In the genomic region with DNA sequence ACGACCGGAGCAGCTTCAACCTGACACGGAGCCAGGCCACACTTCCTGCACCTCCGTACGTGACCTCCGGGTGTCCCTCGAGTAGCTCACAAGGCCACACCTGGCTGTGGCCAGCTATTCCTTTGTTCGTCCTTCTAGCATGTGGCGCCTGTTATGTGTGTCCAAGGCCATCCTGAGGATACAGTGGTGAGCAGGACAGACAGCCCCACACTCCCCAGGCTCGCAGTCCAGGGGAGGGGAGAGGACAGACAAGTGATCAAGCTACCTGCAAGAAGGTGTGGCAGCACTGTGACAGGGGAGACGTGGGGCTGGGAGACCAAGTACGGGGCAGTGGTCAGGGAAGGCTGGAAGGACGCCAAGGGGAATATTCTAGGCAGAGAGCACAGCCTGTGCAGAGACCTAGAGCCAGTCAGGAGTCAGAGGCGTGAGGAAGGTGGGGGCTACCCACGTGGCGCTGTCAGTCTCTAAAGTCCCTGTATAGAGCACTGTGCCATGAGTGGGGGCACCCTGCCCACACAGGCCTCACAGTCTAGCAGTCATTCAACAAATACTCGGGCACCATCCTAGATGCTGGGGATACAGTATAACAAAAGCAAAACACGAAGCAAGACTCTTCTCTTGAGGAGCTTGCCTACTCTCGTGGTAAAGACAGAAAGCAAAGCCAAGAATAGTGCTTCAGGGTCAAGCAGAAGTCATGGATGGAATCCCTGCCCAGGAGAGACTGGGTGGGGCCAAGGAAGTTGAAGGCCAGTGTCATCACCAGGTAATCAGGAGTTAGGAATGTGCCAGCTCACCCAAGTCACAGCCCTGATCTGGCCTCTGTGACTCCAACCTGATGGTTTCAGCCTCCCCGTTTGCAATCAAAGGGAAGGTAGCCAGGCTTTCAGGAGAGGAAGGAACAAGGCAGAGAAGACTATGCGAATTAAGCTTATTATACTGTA, we compare ENCODE assay signal across 10 cellular contexts. TPM values are rescaled to one million over a fixed set of nuclear protein-coding genes. Genes with fewer than 3 reads are reported as not detected.
DNase-seq lines count a peak whose midpoint lies in the region; ATAC-seq and TF ChIP-seq lines count a peak whose summit lies in the region.
"Had no signal": no experiment of that assay in that cellular context is flagged by ENCODE, and none has a peak within 500 bp of the region (broad histone marks: within the 10 kb centered on the region; RNA-seq: fewer than 3 reads in every experiment).

No MANE protein-coding gene starts in this region.

- intact Hi-C loops in transverse colon (cut with DNase I; ENCODE audit: low total_unique reads) (no loop called here), testis (cut with DNase I; ENCODE audit: low total_unique reads) (no loop called here)

- no peaks in the 10 kb centered on the region for H3K27me3 ChIP-seq in hepatocyte
- no peaks in the 10 kb centered on the region for H3K27me3 ChIP-seq in transverse colon
- no peaks in the 10 kb centered on the region for H3K27me3 ChIP-seq in testis

- no peaks in the 10 kb centered on the region for H3K9me3 ChIP-seq in hepatocyte (ENCODE audit: low read depth)
- H3K9me3 ChIP-seq in transverse colon, result no peaks in the 10 kb centered on the region
- no peaks in the 10 kb centered on the region for H3K9me3 ChIP-seq in testis
- H3K9me3 ChIP-seq: psoas muscle had no signal

- no peaks in the 10 kb centered on the region for H3K9me2 ChIP-seq in hepatocyte (replicated peaks; ENCODE audit: insufficient read depth)

- H4K20me1 ChIP-seq in hepatocyte (ENCODE audit: insufficient read depth, poor library complexity, severe bottlenecking), result no peaks in the 10 kb centered on the region

- ATAC-seq in GM18867 (IDR thresholded peaks at IDR 0.05; ENCODE audit: unreplicated experiment), result no peak

- no peak overlapping the region for H2AFZ ChIP-seq in hepatocyte

- H3K4me3 ChIP-seq in hepatocyte (no peak overlapping the region), transverse colon (no peak overlapping the region), testis (no peak overlapping the region)
- H3K4me3 ChIP-seq: psoas muscle had no signal

- no peak for TF ChIP-seq EP300 in transverse colon (IDR thresholded peaks at IDR 0.05; ENCODE audit: low read depth)

- TF ChIP-seq CTCF in hepatocyte (IDR thresholded peaks at IDR 0.05; ENCODE audit: poor library complexity), result peak; percentile 6
- TF ChIP-seq CTCF in transverse colon (IDR thresholded peaks at IDR 0.05), result no peak
- no peak for TF ChIP-seq CTCF in testis (IDR thresholded peaks at IDR 0.05)

- no peak overlapping the region for H3K4me2 ChIP-seq in hepatocyte

- TF ChIP-seq POLR2A in transverse colon (IDR thresholded peaks at IDR 0.05), result no peak
- no peak for TF ChIP-seq POLR2A in testis (IDR thresholded peaks at IDR 0.05)

- peaks cover 10% of the 10 kb centered on the region for H3K4me1 ChIP-seq in hepatocyte (ENCODE audit: insufficient read depth)
- H3K4me1 ChIP-seq in transverse colon, result no peaks in the 10 kb centered on the region
- peaks cover 7% of the 10 kb centered on the region for H3K4me1 ChIP-seq in testis
- H3K4me1 ChIP-seq: psoas muscle had no signal

- WGBS in hepatocyte (ENCODE audit: low lambda C conversion rate, missing lambda C conversion rate), result 87% methylated on average over 20 of the region's 21 CpGs
- WGBS in transverse colon (ENCODE audit: low coverage in 1 of 2), 2 donors, result 63 to 87% methylated on average over 2 to 21 of the region's 21 CpGs
- 67 to 74% methylated on average over 16 to 21 of the region's 21 CpGs for WGBS in testis, 2 donors

- H3K27ac ChIP-seq in hepatocyte (peak overlapping the region; percentile 85), transverse colon (no peak overlapping the region), testis (no peak overlapping the region)
- H3K27ac ChIP-seq: psoas muscle had no signal

- H3K79me2 ChIP-seq in hepatocyte, result no peaks in the 10 kb centered on the region

- no peaks in the 10 kb centered on the region for H3K36me3 ChIP-seq in hepatocyte (replicated peaks; ENCODE audit: insufficient read depth, low read depth)
- no peaks in the 10 kb centered on the region for H3K36me3 ChIP-seq in transverse colon
- H3K36me3 ChIP-seq in testis (ENCODE audit: low read depth, missing control alignments), result no peaks in the 10 kb centered on the region

- in situ Hi-C loops in transverse colon (cut with MboI; ENCODE audit: low pct_ligation_motif_present in 1 of 4, low pct_unique_long_range_greater_than_20kb in 1 of 4, low sequenced_read_pairs in 3 of 4), result no loop called here

- DNase-seq in NCI-H146 (lab: John Stamatoyannopoulos, UW) (peak; percentile 51), NCI-H146 treated with DMSO at 0.1 percent for 48 hours (lab: John Stamatoyannopoulos, UW; ENCODE audit: unreplicated experiment) (no peak), RKO (ENCODE audit: low spot score) (peak; percentile 61), hepatocyte (ENCODE audit: low spot score) (peak; percentile 66), transverse colon (peak; percentile 37), testis (no peak), CD1c-positive myeloid dendritic cell (ENCODE audit: extremely low spot score) (no peak)
- DNase-seq: NCI-H446 treated with DMSO at 0.1 percent for 48 hours, psoas muscle had no signal

RNA-seq across cellular contexts. Expression of a gene that starts 58.6 kb away (rescaled TPM):
- total RNA-seq in hepatocyte, result 7.2 and 13.3 TPM in 2 replicates
- polyA plus RNA-seq in hepatocyte, result 24.3 and 39.9 TPM in 2 replicates
- total RNA-seq in transverse colon, result 10 to 100 TPM in 1 of 4 donors, 1 to 10 TPM in 3; 4.2 to 29.2 (median 6.9) TPM
- total RNA-seq in testis, result 10 to 100 TPM; 15.6 to 21.4 TPM
- polyA plus RNA-seq in testis (ENCODE audit: insufficient read depth, low read depth, low replicate concordance), result 7.8 TPM

Comparison
In these comparisons a context has a peak if more than half of its experiments do, and no peak if none do; other contexts are left out.
1. DNase-seq: peak in NCI-H146 (single experiment), RKO (single experiment), hepatocyte (single experiment) and transverse colon (single experiment); none in NCI-H146 treated with DMSO at 0.1 percent for 48 hours (single experiment), testis (single experiment) and CD1c-positive myeloid dendritic cell (single experiment).